Comparison of ENCODE assay signal across 19 cellular contexts in the genomic region with DNA sequence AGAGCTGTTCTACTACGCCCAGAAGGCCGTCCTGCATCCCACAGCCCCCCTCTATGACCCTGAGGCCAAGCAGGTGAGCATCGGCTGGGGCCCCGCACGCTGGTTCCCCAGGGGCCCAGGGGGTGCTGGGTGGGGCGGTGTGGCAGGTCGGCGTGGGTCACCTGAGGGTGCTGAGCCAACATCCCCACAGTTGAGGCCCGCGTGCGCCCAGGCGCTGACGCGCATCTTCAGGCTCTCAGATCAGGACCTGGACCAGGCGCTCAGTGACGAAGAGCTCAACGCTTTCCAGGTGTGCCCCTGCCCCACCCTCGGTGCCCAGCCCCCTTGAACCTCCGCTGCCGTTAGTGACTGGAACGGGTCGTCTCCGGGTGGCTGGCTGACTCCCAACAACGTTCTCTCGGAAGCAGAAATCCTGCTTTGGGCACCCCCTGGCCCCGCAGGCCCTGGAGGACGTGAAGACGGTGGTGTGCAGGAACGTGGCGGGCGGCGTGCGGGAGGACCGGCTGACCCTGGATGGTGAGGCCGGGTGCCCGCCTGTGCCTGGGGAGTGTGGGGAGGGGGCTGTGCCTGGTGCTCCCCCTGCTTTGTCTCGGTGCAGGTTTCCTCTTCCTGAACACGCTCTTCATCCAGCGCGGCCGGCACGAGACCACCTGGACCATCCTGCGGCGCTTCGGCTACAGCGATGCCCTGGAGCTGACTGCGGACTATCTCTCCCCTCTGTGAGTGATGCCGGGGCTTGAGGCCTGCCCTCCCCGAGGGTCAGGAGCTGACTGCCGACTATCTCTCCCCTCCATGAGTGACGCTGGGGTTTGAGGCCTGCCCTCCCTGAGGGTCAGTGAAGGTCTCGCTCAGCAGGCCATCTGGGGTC. TPM values are rescaled to one million over a fixed set of nuclear protein-coding genes. Genes with fewer than 3 reads are reported as not detected.
DNase-seq lines count a peak whose midpoint lies in the region; ATAC-seq and TF ChIP-seq lines count a peak whose summit lies in the region.
"Had no signal": no experiment of that assay in that cellular context is flagged by ENCODE, and none has a peak within 500 bp of the region (broad histone marks: within the 10 kb centered on the region; RNA-seq: fewer than 3 reads in every experiment).

No MANE protein-coding gene starts in this region.

- H2AFZ ChIP-seq in DND-41 (ENCODE audit: low read depth, low read length): no peak overlapping the region
- H2AFZ ChIP-seq: GM23248 had no signal

- no peak overlapping the region for H3K27ac Mint-ChIP-seq in activated CD4-positive, alpha-beta memory T cell treated with anti-CD3 and anti-CD28 coated beads, Interleukin-2, amount 10 ng/mL, durations not matched to agents 7 days and 5 days
- H3K27ac Mint-ChIP-seq in activated CD4-positive, alpha-beta memory T cell treated with anti-CD3 and anti-CD28 coated beads for 36 hours: no peak overlapping the region
- no peak overlapping the region for H3K27ac Mint-ChIP-seq in endodermal cell
- H3K27ac Mint-ChIP-seq: activated naive CD4-positive, alpha-beta T cell treated with anti-CD3 and anti-CD28 coated beads, Interleukin-2, amount 50 U/mL, for 72 hours had no signal

- H3K27ac ChIP-seq in DND-41 (ENCODE audit: low read length) (no peak overlapping the region), endodermal cell (ENCODE audit: low read depth, low read length) (no peak overlapping the region)
- H3K27ac ChIP-seq: body of pancreas, GM23248, left lung had no signal

- peaks cover 53% of the 10 kb centered on the region for H4K20me1 ChIP-seq in DND-41 (ENCODE audit: insufficient read depth, low read length)

- H3K4me1 Mint-ChIP-seq in activated CD4-positive, alpha-beta memory T cell treated with anti-CD3 and anti-CD28 coated beads, Interleukin-2, amount 10 ng/mL, durations not matched to agents 7 days and 5 days: peaks cover 17% of the 10 kb centered on the region
- peaks cover 10% of the 10 kb centered on the region for H3K4me1 Mint-ChIP-seq in activated CD4-positive, alpha-beta memory T cell treated with anti-CD3 and anti-CD28 coated beads for 36 hours (ENCODE audit: low read depth)
- peaks cover 9% of the 10 kb centered on the region for H3K4me1 Mint-ChIP-seq in endodermal cell

- H3K36me3 ChIP-seq in DND-41 (ENCODE audit: insufficient read depth, low read length): peaks cover 73% of the 10 kb centered on the region
- peaks cover 40% of the 10 kb centered on the region for H3K36me3 ChIP-seq in endodermal cell (ENCODE audit: control insufficient read depth, insufficient read depth, low read length)

- H3K27me3 Mint-ChIP-seq in activated CD4-positive, alpha-beta memory T cell treated with anti-CD3 and anti-CD28 coated beads, Interleukin-2, amount 10 ng/mL, durations not matched to agents 7 days and 5 days: no peaks in the 10 kb centered on the region
- H3K27me3 Mint-ChIP-seq in activated CD4-positive, alpha-beta memory T cell treated with anti-CD3 and anti-CD28 coated beads for 36 hours: no peaks in the 10 kb centered on the region
- no peaks in the 10 kb centered on the region for H3K27me3 Mint-ChIP-seq in endodermal cell (ENCODE audit: insufficient read depth)

- CTCF ChIA-PET in activated CD4-positive, alpha-beta memory T cell treated with anti-CD3 and anti-CD28 coated beads, Interleukin-2, amount 10 ng/mL, durations not matched to agents 7 days and 5 days (lab: Charles Lee): no interaction called here
- CTCF ChIA-PET in activated CD4-positive, alpha-beta memory T cell treated with anti-CD3 and anti-CD28 coated beads for 36 hours (lab: Charles Lee): no interaction called here

- no peak overlapping the region for H3K4me3 ChIP-seq in DND-41 (ENCODE audit: low read depth in 1 of 2, low read length in 2 of 2)
- no peak overlapping the region for H3K4me3 ChIP-seq in endodermal cell (ENCODE audit: low read length)
- H3K4me3 ChIP-seq: body of pancreas, GM23248, left lung had no signal

- peaks cover 31% of the 10 kb centered on the region for H3K4me1 ChIP-seq in DND-41 (ENCODE audit: insufficient read depth, low read length)
- peaks cover 4% of the 10 kb centered on the region for H3K4me1 ChIP-seq in endodermal cell (ENCODE audit: control insufficient read depth, insufficient read depth, low read length)

- no peak for DNase-seq in activated CD4-positive, alpha-beta memory T cell treated with anti-CD3 and anti-CD28 coated beads, Interleukin-2, amount 10 ng/mL, durations not matched to agents 7 days and 5 days
- DNase-seq in activated CD4-positive, alpha-beta memory T cell treated with anti-CD3 and anti-CD28 coated beads for 36 hours: no peak
- DNase-seq in DND-41: no peak
- no peak for DNase-seq in endodermal cell
- DNase-seq in MV-4-11 (lab: John Stamatoyannopoulos, UW): no peak
- no peak for DNase-seq in head of caudate nucleus
- DNase-seq: activated CD4-positive, alpha-beta T cell treated with anti-CD3 and anti-CD28 coated beads for 4 hours; BE2C; body of pancreas; GF-D8; glutamatergic neuron; GM23248; left lung; NCI-H510A; occipital lobe; RPMI8226; stimulated activated CD4-positive, alpha-beta T cell treated with anti-CD3 and anti-CD28 coated beads, Interleukin-12 subunit alpha, Interleukin-12 subunit beta, amount 100 ng/mL, for 4 hours; stimulated activated CD8-positive, alpha-beta memory T cell treated with anti-CD3 and anti-CD28 coated beads, Interleukin-4, amount 100 ng/mL, for 48 hours had no signal

- no peaks in the 10 kb centered on the region for H3K27me3 ChIP-seq in DND-41 (ENCODE audit: insufficient read depth, low read length, poor library complexity)
- no peaks in the 10 kb centered on the region for H3K27me3 ChIP-seq in endodermal cell (ENCODE audit: control insufficient read depth, insufficient read depth, low read length, poor library complexity, severe bottlenecking)
- H3K27me3 ChIP-seq: BE2C, body of pancreas had no signal

- no peaks in the 10 kb centered on the region for H3K9me3 Mint-ChIP-seq in activated CD4-positive, alpha-beta memory T cell treated with anti-CD3 and anti-CD28 coated beads, Interleukin-2, amount 10 ng/mL, durations not matched to agents 7 days and 5 days
- no peaks in the 10 kb centered on the region for H3K9me3 Mint-ChIP-seq in activated CD4-positive, alpha-beta memory T cell treated with anti-CD3 and anti-CD28 coated beads for 36 hours
- H3K9me3 Mint-ChIP-seq in endodermal cell: no peaks in the 10 kb centered on the region
- H3K9me3 Mint-ChIP-seq: activated naive CD4-positive, alpha-beta T cell treated with anti-CD3 and anti-CD28 coated beads, Interleukin-2, amount 50 U/mL, for 72 hours had no signal

- H3K36me3 Mint-ChIP-seq in activated CD4-positive, alpha-beta memory T cell treated with anti-CD3 and anti-CD28 coated beads, Interleukin-2, amount 10 ng/mL, durations not matched to agents 7 days and 5 days (ENCODE audit: low read depth): peaks cover 14% of the 10 kb centered on the region
- peaks cover 12% of the 10 kb centered on the region for H3K36me3 Mint-ChIP-seq in activated CD4-positive, alpha-beta memory T cell treated with anti-CD3 and anti-CD28 coated beads for 36 hours
- H3K36me3 Mint-ChIP-seq in endodermal cell (ENCODE audit: low read depth): peaks cover 18% of the 10 kb centered on the region
- H3K36me3 Mint-ChIP-seq: activated naive CD4-positive, alpha-beta T cell treated with anti-CD3 and anti-CD28 coated beads, Interleukin-2, amount 50 U/mL, for 72 hours had no signal

- no peaks in the 10 kb centered on the region for H3K9me3 ChIP-seq in DND-41 (ENCODE audit: insufficient read depth, low read length, severe bottlenecking)
- no peaks in the 10 kb centered on the region for H3K9me3 ChIP-seq in endodermal cell (ENCODE audit: control insufficient read depth, low read length)
- H3K9me3 ChIP-seq: BE2C, body of pancreas, left lung had no signal

- no peak for TF ChIP-seq CTCF in DND-41 (IDR thresholded peaks at IDR 0.05; ENCODE audit: borderline replicate concordance, extremely low read depth, low read length, poor library complexity, severe bottlenecking)
- TF ChIP-seq CTCF in endodermal cell (conservative IDR thresholded peaks at IDR 0.05): no peak

- 96% methylated on average over 27 to 48 of the region's 52 CpGs for WGBS in endodermal cell (ENCODE audit: insufficient coverage in 1 of 2, insufficient read length in 1 of 2), 2 experiments

- ATAC-seq in DND-41 (ENCODE audit: insufficient read depth, low read depth): no peak
- ATAC-seq: activated naive CD4-positive, alpha-beta T cell treated with anti-CD3 and anti-CD28 coated beads, Interleukin-2, amount 50 U/mL, for 72 hours; body of pancreas; left lung had no signal

- H3K79me2 ChIP-seq in DND-41 (ENCODE audit: insufficient read depth, low read length): peaks cover 40% of the 10 kb centered on the region

- H3K4me2 ChIP-seq in DND-41 (ENCODE audit: insufficient read depth, low read length): peak overlapping the region; percentile 95; the same call in 1 of the 2 replicates

- H3K4me3 Mint-ChIP-seq in activated CD4-positive, alpha-beta memory T cell treated with anti-CD3 and anti-CD28 coated beads, Interleukin-2, amount 10 ng/mL, durations not matched to agents 7 days and 5 days: peak overlapping the region; percentile 13
- H3K4me3 Mint-ChIP-seq in activated CD4-positive, alpha-beta memory T cell treated with anti-CD3 and anti-CD28 coated beads for 36 hours: no peak overlapping the region
- H3K4me3 Mint-ChIP-seq in endodermal cell: peak overlapping the region; percentile 70

- intact Hi-C loops in activated CD4-positive, alpha-beta memory T cell treated with anti-CD3 and anti-CD28 coated beads for 36 hours (cut with micrococcal nuclease): no loop called here
- intact Hi-C loops in head of caudate nucleus (cut with DNase I): no loop called here

- no peak overlapping the region for H3K9ac ChIP-seq in DND-41 (ENCODE audit: low read depth, low read length)
- H3K9ac ChIP-seq in endodermal cell (ENCODE audit: extremely low read depth, low read length, poor library complexity, severe bottlenecking): no peak overlapping the region
- H3K9ac ChIP-seq: GM23248 had no signal

- POLR2A ChIA-PET in activated CD4-positive, alpha-beta memory T cell treated with anti-CD3 and anti-CD28 coated beads, Interleukin-2, amount 10 ng/mL, durations not matched to agents 7 days and 5 days (lab: Charles Lee): interaction anchor here (2.9 to 5.2 kb wide), 2 partner anchors 9 to 21 kb away, joined by 12 to 25 read pairs; partner anchors contain the start of genes STUB1 and WDR90
- POLR2A ChIA-PET in activated CD4-positive, alpha-beta memory T cell treated with anti-CD3 and anti-CD28 coated beads for 36 hours (lab: Charles Lee): no interaction called here

RNA-seq across cellular contexts. Expression of gene RHOT2, which starts 2.8 kb away (rescaled TPM):
- 100 to 1,000 TPM; 140 to 141 TPM for total RNA-seq in activated CD4-positive, alpha-beta memory T cell treated with anti-CD3 and anti-CD28 coated beads, Interleukin-2, amount 10 ng/mL, durations not matched to agents 7 days and 5 days
- total RNA-seq in activated CD4-positive, alpha-beta memory T cell treated with anti-CD3 and anti-CD28 coated beads for 36 hours: 100 to 1,000 TPM; 112 to 128 TPM
- total RNA-seq in endodermal cell: 100 to 1,000 TPM; 180 to 193 TPM
- 121 TPM for polyA plus RNA-seq in endodermal cell (2013, experiment 1 of 2)
- 103 TPM for polyA plus RNA-seq in endodermal cell (2013, experiment 2 of 2)

RNA-seq across cellular contexts. Expression of gene RHBDL1, which starts 4.8 kb away (rescaled TPM):
- total RNA-seq in activated CD4-positive, alpha-beta memory T cell treated with anti-CD3 and anti-CD28 coated beads, Interleukin-2, amount 10 ng/mL, durations not matched to agents 7 days and 5 days: 1 to 10 TPM; 1.5 TPM
- total RNA-seq in activated CD4-positive, alpha-beta memory T cell treated with anti-CD3 and anti-CD28 coated beads for 36 hours: under 1 TPM; 0.57 to 0.82 TPM
- 1 to 10 TPM; 3.7 to 5.1 TPM for total RNA-seq in endodermal cell
- polyA plus RNA-seq in endodermal cell (2013, experiment 1 of 2): 4.2 TPM
- 2.2 TPM for polyA plus RNA-seq in endodermal cell (2013, experiment 2 of 2)

RNA-seq across cellular contexts. Expression of gene STUB1, which starts 9.5 kb away (rescaled TPM):
- total RNA-seq in activated CD4-positive, alpha-beta memory T cell treated with anti-CD3 and anti-CD28 coated beads, Interleukin-2, amount 10 ng/mL, durations not matched to agents 7 days and 5 days: 10 to 100 TPM; 63.9 to 78.3 TPM
- total RNA-seq in activated CD4-positive, alpha-beta memory T cell treated with anti-CD3 and anti-CD28 coated beads for 36 hours: 10 to 100 TPM; 70.9 to 74.9 TPM
- 100 to 1,000 TPM; 105 to 124 TPM for total RNA-seq in endodermal cell
- polyA plus RNA-seq in endodermal cell (2013, experiment 1 of 2): 68.0 TPM
- polyA plus RNA-seq in endodermal cell (2013, experiment 2 of 2): 67.5 TPM

RNA-seq across cellular contexts. Expression of gene JMJD8, which starts 13.4 kb away (rescaled TPM):
- total RNA-seq in activated CD4-positive, alpha-beta memory T cell treated with anti-CD3 and anti-CD28 coated beads, Interleukin-2, amount 10 ng/mL, durations not matched to agents 7 days and 5 days: 10 to 100 TPM; 27.1 to 27.2 TPM
- total RNA-seq in activated CD4-positive, alpha-beta memory T cell treated with anti-CD3 and anti-CD28 coated beads for 36 hours: 10 to 100 TPM; 29.8 to 30.3 TPM
- 10 to 100 TPM; 48.8 to 55.6 TPM for total RNA-seq in endodermal cell
- polyA plus RNA-seq in endodermal cell (2013, experiment 1 of 2): 43.9 TPM
- polyA plus RNA-seq in endodermal cell (2013, experiment 2 of 2): 39.3 TPM

RNA-seq across cellular contexts. Expression of gene WDR24, which starts 19.5 kb away (rescaled TPM):
- total RNA-seq in activated CD4-positive, alpha-beta memory T cell treated with anti-CD3 and anti-CD28 coated beads, Interleukin-2, amount 10 ng/mL, durations not matched to agents 7 days and 5 days: 10 to 100 TPM; 18.1 to 18.7 TPM
- 10 to 100 TPM; 17.7 to 18.5 TPM for total RNA-seq in activated CD4-positive, alpha-beta memory T cell treated with anti-CD3 and anti-CD28 coated beads for 36 hours
- 10 to 100 TPM; 20.8 to 21.5 TPM for total RNA-seq in endodermal cell
- 13.9 TPM for polyA plus RNA-seq in endodermal cell (2013, experiment 1 of 2)
- polyA plus RNA-seq in endodermal cell (2013, experiment 2 of 2): 12.5 TPM
